26 cellular contexts compared by ENCODE assay signal in genomic region chr6:78552435-78552834, GRCh38.
"Had no signal": no experiment of that assay in that cellular context is flagged by ENCODE, and none has a peak within 500 bp of the region (broad histone marks: within the 10 kb centered on the region; RNA-seq: fewer than 3 reads in every experiment).

No MANE protein-coding gene starts in this region.

- ATAC-seq: effector memory CD8-positive, alpha-beta T cell; esophagus mucosa; foreskin keratinocyte; gastrocnemius medialis; gastroesophageal sphincter; heart left ventricle; heart right ventricle had no signal

- DNase-seq: colonic mucosa; cortex of kidney; dermis blood vessel endothelial cell; dorsolateral prefrontal cortex; effector CD4-positive, alpha-beta T cell; effector CD8-positive, alpha-beta T cell; effector memory CD4-positive, alpha-beta T cell; effector memory CD8-positive, alpha-beta T cell; endodermal cell; erythroblast; esophagus squamous epithelium; foreskin fibroblast; foreskin keratinocyte; foreskin melanocyte; gastrocnemius medialis; glutamatergic neuron; head of caudate nucleus; heart left ventricle; heart right ventricle had no signal

- H3K27ac Mint-ChIP-seq: dendritic cell treated with granulocyte-macrophage colony-stimulating factor and Interleukin-4, amounts not matched to agents 40 ng/mL and 50 ng/mL, for 4 days; effector memory CD8-positive, alpha-beta T cell; endodermal cell had no signal

- H3K4me3 Mint-ChIP-seq: dendritic cell treated with granulocyte-macrophage colony-stimulating factor and Interleukin-4, amounts not matched to agents 40 ng/mL and 50 ng/mL, for 4 days; effector memory CD8-positive, alpha-beta T cell; endodermal cell had no signal

- H3K36me3 ChIP-seq: colonic mucosa, esophagus muscularis mucosa, esophagus squamous epithelium, gastrocnemius medialis, gastroesophageal sphincter, heart left ventricle, heart right ventricle had no signal

- H3K4me1 ChIP-seq: colonic mucosa, esophagus muscularis mucosa, esophagus squamous epithelium, foreskin keratinocyte, gastrocnemius medialis, gastroesophageal sphincter, heart left ventricle, heart right ventricle had no signal

- H3K27ac ChIP-seq: colonic mucosa, coronary artery, dorsolateral prefrontal cortex, epithelial cell of prostate, esophagus muscularis mucosa, esophagus squamous epithelium, foreskin keratinocyte, gastrocnemius medialis, gastroesophageal sphincter, heart left ventricle, heart right ventricle, hepatocyte had no signal

- H3K9me3 ChIP-seq: colonic mucosa had no signal

- H3K4me3 ChIP-seq: colonic mucosa, coronary artery, dorsolateral prefrontal cortex, esophagus muscularis mucosa, esophagus squamous epithelium, gastrocnemius medialis, gastroesophageal sphincter, heart left ventricle, heart right ventricle, hepatocyte had no signal

- H3K4me1 Mint-ChIP-seq: endodermal cell had no signal

- H3K27me3 Mint-ChIP-seq: dendritic cell treated with granulocyte-macrophage colony-stimulating factor and Interleukin-4, amounts not matched to agents 40 ng/mL and 50 ng/mL, for 4 days; effector memory CD8-positive, alpha-beta T cell had no signal
